ENCODE assay signal across 2 cellular contexts in the genomic region with DNA sequence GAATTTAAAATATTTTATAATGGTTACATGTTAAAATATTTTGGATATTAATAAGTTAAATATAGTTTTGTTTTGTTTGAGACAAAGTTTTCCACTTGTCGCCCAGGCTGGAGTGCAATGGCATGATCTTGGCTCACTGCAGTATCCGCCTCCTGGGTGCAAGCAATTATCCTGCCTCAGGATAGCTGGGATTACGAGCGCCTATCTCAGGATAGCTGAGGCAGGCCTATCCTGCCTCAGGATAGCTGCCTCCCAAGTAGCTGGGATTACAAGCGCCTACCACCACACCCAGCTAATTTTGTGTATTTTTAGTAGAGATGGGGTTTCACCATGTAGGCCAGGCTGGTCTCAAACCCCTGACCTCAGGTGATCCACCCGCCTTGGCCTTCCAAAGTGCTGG. TPM values are rescaled to one million over a fixed set of nuclear protein-coding genes. Genes with fewer than 3 reads are reported as not detected.
"Had no signal": no experiment of that assay in that cellular context is flagged by ENCODE, and none has a peak within 500 bp of the region (broad histone marks: within the 10 kb centered on the region; RNA-seq: fewer than 3 reads in every experiment).

No MANE protein-coding gene starts in this region.

RNA-seq across cellular contexts. Expression of a gene that starts 30.9 kb away (rescaled TPM):
- total RNA-seq: GM23248, H7 had no signal
